In genomic region chr1:110208916-110209650, GRCh38 we compare ENCODE assay signal across 9 cellular contexts. TPM values are rescaled to one million over a fixed set of nuclear protein-coding genes. Genes with fewer than 3 reads are reported as not detected.
A peak's percentile ranks its signal among the peaks of the same experiment; 100 is the strongest.
DNase-seq lines count a peak whose midpoint lies in the region; ATAC-seq and TF ChIP-seq lines count a peak whose summit lies in the region.
"Had no signal": no experiment of that assay in that cellular context is flagged by ENCODE, and none has a peak within 500 bp of the region (broad histone marks: within the 10 kb centered on the region; RNA-seq: fewer than 3 reads in every experiment).

No MANE protein-coding gene starts in this region.

- no peak for TF ChIP-seq CTCF in WTC11 (IDR thresholded peaks at IDR 0.05)

- peaks cover 27% of the 10 kb centered on the region for H3K4me1 Mint-ChIP-seq in T-helper 1 cell treated with Interleukin-12 subunit alpha and Interleukin-12 subunit beta and Interleukin-4 antibody, amounts not matched to agents 30 μg/mL and 1 μg/mL, for 36 hours (ENCODE audit: low read depth)
- H3K4me1 Mint-ChIP-seq in WTC11: peaks cover 30% of the 10 kb centered on the region

- DNase-seq in T-helper 1 cell (no peak), WTC11 (ENCODE audit: low spot score) (no peak), kidney glomerular epithelial cell (lab: John Stamatoyannopoulos, UW) (no peak), cerebellum (ENCODE audit: low spot score) (no peak)

- H3K4me3 ChIP-seq in iPS-15b (ENCODE audit: low read depth, low read length) (peak overlapping the region; percentile 89), stomach smooth muscle (ENCODE audit: low read length in 2 of 2) (peak overlapping the region; percentile 75 to 80)

- H3K27me3 ChIP-seq in iPS-15b (ENCODE audit: control insufficient read depth, insufficient read depth, low read length) (peaks cover 21% of the 10 kb centered on the region), stomach smooth muscle (ENCODE audit: control insufficient read depth in 1 of 2, insufficient read depth in 2 of 2, low read length in 2 of 2) (peaks cover 0 to 7% of the 10 kb centered on the region in 2 donors)

- peak overlapping the region; percentile 88 for H3K4me3 Mint-ChIP-seq in T-helper 1 cell treated with Interleukin-12 subunit alpha and Interleukin-12 subunit beta and Interleukin-4 antibody, amounts not matched to agents 30 μg/mL and 1 μg/mL, for 36 hours
- peak overlapping the region; percentile 82 for H3K4me3 Mint-ChIP-seq in WTC11

- no peaks in the 10 kb centered on the region for H3K36me3 Mint-ChIP-seq in T-helper 1 cell treated with Interleukin-12 subunit alpha and Interleukin-12 subunit beta and Interleukin-4 antibody, amounts not matched to agents 30 μg/mL and 1 μg/mL, for 36 hours (ENCODE audit: low read depth)
- no peaks in the 10 kb centered on the region for H3K36me3 Mint-ChIP-seq in WTC11

- H3K27ac Mint-ChIP-seq in T-helper 1 cell treated with Interleukin-12 subunit alpha and Interleukin-12 subunit beta and Interleukin-4 antibody, amounts not matched to agents 30 μg/mL and 1 μg/mL, for 36 hours: peak overlapping the region; percentile 85
- H3K27ac Mint-ChIP-seq in WTC11: peak overlapping the region; percentile 92

- no peaks in the 10 kb centered on the region for H3K36me3 ChIP-seq in iPS-15b (ENCODE audit: control insufficient read depth, insufficient read depth, low read length)
- H3K36me3 ChIP-seq in stomach smooth muscle (ENCODE audit: control insufficient read depth in 2 of 2, insufficient read depth in 2 of 2, low read length in 2 of 2): no peaks in the 10 kb centered on the region

- H3K9me3 Mint-ChIP-seq in T-helper 1 cell treated with Interleukin-12 subunit alpha and Interleukin-12 subunit beta and Interleukin-4 antibody, amounts not matched to agents 30 μg/mL and 1 μg/mL, for 36 hours: no peaks in the 10 kb centered on the region
- no peaks in the 10 kb centered on the region for H3K9me3 Mint-ChIP-seq in WTC11

- POLR2A ChIA-PET in WTC11 (lab: Charles Lee): interaction anchor here (1.0 to 1.7 kb wide), 5 partner anchors 104 to 130 kb away, joined by 3 to 12 read pairs (median 5); partner anchors contain the start of gene RBM15

- ATAC-seq in WTC11 (no peak), HG03354 (IDR thresholded peaks at IDR 0.05; ENCODE audit: poor library complexity, severe bottlenecking, unreplicated experiment) (no peak)

- CTCF ChIA-PET in WTC11 (lab: Charles Lee): interaction anchor here (0.9 to 11.5 kb wide), 21 partner anchors 10 to 287 kb away, joined by 3 to 759 read pairs (median 14); partner anchors contain the start of gene RBM15

- H3K9ac ChIP-seq in iPS-15b (ENCODE audit: low read depth, low read length): no peak overlapping the region
- peak overlapping the region; percentile 69 to 76 for H3K9ac ChIP-seq in stomach smooth muscle (ENCODE audit: low read length in 2 of 2)

- H3K9me3 ChIP-seq in iPS-15b (ENCODE audit: control insufficient read depth, insufficient read depth, low read length) (no peaks in the 10 kb centered on the region), stomach smooth muscle (ENCODE audit: control insufficient read depth in 2 of 2, low read length in 2 of 2) (no peaks in the 10 kb centered on the region)

- peaks cover 15% of the 10 kb centered on the region for H3K27me3 Mint-ChIP-seq in T-helper 1 cell treated with Interleukin-12 subunit alpha and Interleukin-12 subunit beta and Interleukin-4 antibody, amounts not matched to agents 30 μg/mL and 1 μg/mL, for 36 hours (ENCODE audit: low read depth)
- peaks cover 22% of the 10 kb centered on the region for H3K27me3 Mint-ChIP-seq in WTC11 (ENCODE audit: low read depth)

- H3K4me1 ChIP-seq in iPS-15b (ENCODE audit: control insufficient read depth, insufficient read depth, low read length) (peaks cover 12% of the 10 kb centered on the region), stomach smooth muscle (ENCODE audit: control insufficient read depth, insufficient read depth, low read length) (peaks cover 33% of the 10 kb centered on the region)

- peak overlapping the region; percentile 66 for H3K27ac ChIP-seq in stomach smooth muscle (ENCODE audit: low read length)

TF ChIP-seq in WTC11, 78 proteins besides CTCF, POLR2A, EP300 and RAD21:
- TF ChIP-seq ATF1 (CRISPR knock-in tag; IDR thresholded peaks at IDR 0.05): no peak
- no peak for TF ChIP-seq TEAD4 (CRISPR knock-in tag; IDR thresholded peaks at IDR 0.05)
TF ChIP-seq in WTC11: peak in this region for 0.

RNA-seq across cellular contexts. Expression of gene KCNC4, which starts 1.0 kb away (rescaled TPM):
- total RNA-seq in WTC11 (2021): 19.9 to 21.9 TPM (median 21.9 TPM) in 3 replicates
- total RNA-seq in cerebellum: 7.1 TPM

RNA-seq across cellular contexts. Expression of gene SLC6A17, which starts 58.8 kb away (rescaled TPM):
- total RNA-seq in WTC11 (2021) (0.09 to 0.24 TPM (median 0.16 TPM) in 3 replicates), cerebellum (11.5 TPM)
- total RNA-seq: HT1080 had no signal

Comparison
In these comparisons a context has a peak if more than half of its experiments do, and no peak if none do; other contexts are left out.
1. RNA of gene SLC6A17, which starts 58.8 kb away (total RNA-seq): 11.5 TPM in cerebellum (single experiment); 0.09 to 0.24 TPM in WTC11; every median in the first group is over 10 times any median in the second.